Comparison of ENCODE assay signal across 1 cellular context in genomic region chr7:332646-333398, GRCh38.
TF ChIP-seq lines count a peak whose summit lies in the region.

No MANE protein-coding gene starts in this region.

TF ChIP-seq in HepG2, 621 proteins besides CTCF, POLR2A, EP300 and RAD21 (continued from another document and continues in another):
- peak; percentile 45; the same call in 1 of the 2 replicates for TF ChIP-seq BCL3 (CRISPR knock-in tag; IDR thresholded peaks at IDR 0.05)
- peak; percentile 55; the same call in 1 of the 2 replicates for TF ChIP-seq KDM5B (CRISPR knock-in tag; IDR thresholded peaks at IDR 0.05; ENCODE audit: borderline replicate concordance)
- TF ChIP-seq ZFP36 (IDR thresholded peaks at IDR 0.05; ENCODE audit: borderline replicate concordance, low read depth, low read length, partially characterized antibody), result no peak
- TF ChIP-seq ZNF616 (CRISPR knock-in tag; IDR thresholded peaks at IDR 0.05; ENCODE audit: low read depth), result no peak
- TF ChIP-seq PATZ1 (CRISPR knock-in tag; IDR thresholded peaks at IDR 0.05), result peak; percentile 93
- TF ChIP-seq ZNF570 (CRISPR knock-in tag; IDR thresholded peaks at IDR 0.05; ENCODE audit: borderline replicate concordance), result no peak
- no peak for TF ChIP-seq MNT (IDR thresholded peaks at IDR 0.05)
- TF ChIP-seq ZNF563 (CRISPR knock-in tag; IDR thresholded peaks at IDR 0.05), result no peak
- peak; percentile 66 for TF ChIP-seq SP4 (CRISPR knock-in tag; IDR thresholded peaks at IDR 0.05)
- TF ChIP-seq KMT2B (CRISPR knock-in tag; IDR thresholded peaks at IDR 0.05), result peak; percentile 35; the same call in 1 of the 2 replicates
- TF ChIP-seq ZNF24 (IDR thresholded peaks at IDR 0.05), result no peak
- no peak for TF ChIP-seq PRDM15 (CRISPR knock-in tag; IDR thresholded peaks at IDR 0.05)
- no peak for TF ChIP-seq ZNF337 (CRISPR knock-in tag; IDR thresholded peaks at IDR 0.05; ENCODE audit: borderline replicate concordance, low read depth)
- TF ChIP-seq FOSL2 (CRISPR knock-in tag; IDR thresholded peaks at IDR 0.05), result peak; percentile 23; the same call in 1 of the 2 replicates
- no peak for TF ChIP-seq ZNF234 (CRISPR knock-in tag; conservative IDR thresholded peaks at IDR 0.05)
- peak; percentile 56 for TF ChIP-seq ZFX (CRISPR knock-in tag; IDR thresholded peaks at IDR 0.05; ENCODE audit: low read depth)
- TF ChIP-seq DRAP1 (CRISPR knock-in tag; IDR thresholded peaks at IDR 0.05), result no peak
- TF ChIP-seq AKAP8 (CRISPR knock-in tag; IDR thresholded peaks at IDR 0.05), result no peak
- peak; percentile 30; the same call in 1 of the 2 replicates for TF ChIP-seq ZNF280D (CRISPR knock-in tag; IDR thresholded peaks at IDR 0.05)
- TF ChIP-seq ZNF691 (CRISPR knock-in tag; IDR thresholded peaks at IDR 0.05; ENCODE audit: borderline replicate concordance, low read depth), result no peak
- TF ChIP-seq FOXO1 (CRISPR knock-in tag; IDR thresholded peaks at IDR 0.05), result 0 out of 2 replicates have a peak, but pooled peaks have one; percentile 31
- peak; percentile 62 for TF ChIP-seq BCL6 (CRISPR knock-in tag; IDR thresholded peaks at IDR 0.05)
- TF ChIP-seq HMG20B (CRISPR knock-in tag; conservative IDR thresholded peaks at IDR 0.05), result no peak
- TF ChIP-seq ZBTB37 (CRISPR knock-in tag; IDR thresholded peaks at IDR 0.05), result no peak
- peak; percentile 27; the same call in 1 of the 2 replicates for TF ChIP-seq SMC3 (IDR thresholded peaks at IDR 0.05; ENCODE audit: low read length)
- no peak for TF ChIP-seq HHEX (CRISPR knock-in tag; IDR thresholded peaks at IDR 0.05)
- peak; percentile 63; the same call in 1 of the 2 replicates for TF ChIP-seq ZNF501 (CRISPR knock-in tag; IDR thresholded peaks at IDR 0.05)
- no peak for TF ChIP-seq FOXK2 (IDR thresholded peaks at IDR 0.05)
- no peak for TF ChIP-seq BRF2 (CRISPR knock-in tag; IDR thresholded peaks at IDR 0.05)
- TF ChIP-seq HOMEZ (CRISPR knock-in tag; IDR thresholded peaks at IDR 0.05; ENCODE audit: low read depth), result no peak
- TF ChIP-seq NFE2 (CRISPR knock-in tag; IDR thresholded peaks at IDR 0.05), result no peak
- TF ChIP-seq HNRNPK (IDR thresholded peaks at IDR 0.05; ENCODE audit: low read depth, low read length, poor library complexity, severe bottlenecking), result peak; percentile 51
- no peak for TF ChIP-seq TCF12 (IDR thresholded peaks at IDR 0.05)
- TF ChIP-seq TCF12 (CRISPR knock-in tag; IDR thresholded peaks at IDR 0.05), result no peak
- TF ChIP-seq ZZZ3 (CRISPR knock-in tag; IDR thresholded peaks at IDR 0.05; ENCODE audit: borderline replicate concordance), result no peak
- TF ChIP-seq PHF21A (CRISPR knock-in tag; IDR thresholded peaks at IDR 0.05), result peak; percentile 54; the same call in 1 of the 2 replicates
- no peak for TF ChIP-seq MAFG (CRISPR knock-in tag; IDR thresholded peaks at IDR 0.05)
- TF ChIP-seq ZNF775 (CRISPR knock-in tag; IDR thresholded peaks at IDR 0.05; ENCODE audit: borderline replicate concordance), result no peak
- TF ChIP-seq HOXA9 (CRISPR knock-in tag; IDR thresholded peaks at IDR 0.05; ENCODE audit: borderline replicate concordance), result no peak
- TF ChIP-seq YY1 (IDR thresholded peaks at IDR 0.05; ENCODE audit: insufficient read depth, insufficient replicate concordance, low read depth, low read length), result peak; percentile 61
- TF ChIP-seq TFDP1 (CRISPR knock-in tag; IDR thresholded peaks at IDR 0.05; ENCODE audit: borderline replicate concordance), result peak; percentile 65; the same call in 1 of the 2 replicates
- TF ChIP-seq GABPB1 (CRISPR knock-in tag; IDR thresholded peaks at IDR 0.05), result peak; percentile 75
- peak; percentile 50; the same call in 1 of the 2 replicates for TF ChIP-seq ZNF17 (CRISPR knock-in tag; IDR thresholded peaks at IDR 0.05)
